Comparison of ENCODE assay signal across 21 cellular contexts in genomic region chr2:112684415-112684775, GRCh38. TPM values are rescaled to one million over a fixed set of nuclear protein-coding genes. Genes with fewer than 3 reads are reported as not detected.
"Had no signal": no experiment of that assay in that cellular context is flagged by ENCODE, and none has a peak within 500 bp of the region (broad histone marks: within the 10 kb centered on the region; RNA-seq: fewer than 3 reads in every experiment).

No MANE protein-coding gene starts in this region.

- H3K27ac ChIP-seq: VCaP had no signal

- H3K27ac Mint-ChIP-seq: activated CD4-positive, alpha-beta T cell treated with anti-CD3 and anti-CD28 coated beads, Interleukin-2, amount 10 ng/mL, durations not matched to agents 7 days and 5 days; activated CD8-positive, alpha-beta T cell treated with anti-CD3 and anti-CD28 coated beads for 36 hours; activated T-cell treated with anti-CD3 and anti-CD28 coated beads, Interleukin-2, amount 50 U/mL, for 72 hours had no signal

- ATAC-seq: activated CD8-positive, alpha-beta T cell treated with anti-CD3 and anti-CD28 coated beads for 36 hours; activated naive CD4-positive, alpha-beta T cell treated with anti-CD3 and anti-CD28 coated beads, Interleukin-2, amount 50 U/mL, for 72 hours; activated T-cell treated with anti-CD3 and anti-CD28 coated beads, Interleukin-2, amount 50 U/mL, for 72 hours; T-cell had no signal

- H3K27me3 Mint-ChIP-seq: activated CD4-positive, alpha-beta T cell treated with anti-CD3 and anti-CD28 coated beads, Interleukin-2, amount 10 ng/mL, durations not matched to agents 7 days and 5 days; activated CD8-positive, alpha-beta T cell treated with anti-CD3 and anti-CD28 coated beads for 36 hours; T-cell had no signal

- H3K4me3 Mint-ChIP-seq: activated CD4-positive, alpha-beta T cell treated with anti-CD3 and anti-CD28 coated beads, Interleukin-2, amount 10 ng/mL, durations not matched to agents 7 days and 5 days; activated CD8-positive, alpha-beta T cell treated with anti-CD3 and anti-CD28 coated beads for 36 hours; activated T-cell treated with anti-CD3 and anti-CD28 coated beads, Interleukin-2, amount 50 U/mL, for 72 hours; brain; T-cell had no signal

- H3K9me3 Mint-ChIP-seq: activated CD4-positive, alpha-beta T cell treated with anti-CD3 and anti-CD28 coated beads, Interleukin-2, amount 10 ng/mL, durations not matched to agents 7 days and 5 days; activated CD8-positive, alpha-beta T cell treated with anti-CD3 and anti-CD28 coated beads for 36 hours; activated naive CD4-positive, alpha-beta T cell treated with anti-CD3 and anti-CD28 coated beads, Interleukin-2, amount 50 U/mL, for 72 hours; activated T-cell treated with anti-CD3 and anti-CD28 coated beads, Interleukin-2, amount 50 U/mL, for 72 hours; brain; T-cell had no signal

- H3K36me3 Mint-ChIP-seq: activated naive CD4-positive, alpha-beta T cell treated with anti-CD3 and anti-CD28 coated beads, Interleukin-2, amount 50 U/mL, for 72 hours; brain; T-cell had no signal

- FAIRE-seq: astrocyte had no signal

- DNase-seq: activated CD4-positive, alpha-beta T cell treated with anti-CD3 and anti-CD28 coated beads, Interleukin-2, amount 10 ng/mL, durations not matched to agents 7 days and 5 days; activated CD4-positive, CD25-positive, alpha-beta regulatory T cell; activated CD8-positive, alpha-beta memory T cell treated with anti-CD3 and anti-CD28 coated beads, Interleukin-2, amount 50 U/mL, for 4 hours; activated CD8-positive, alpha-beta T cell treated with anti-CD3 and anti-CD28 coated beads for 36 hours; activated T-cell treated with anti-CD3 and anti-CD28 coated beads, Interleukin-2, amount 50 U/mL, for 72 hours; amygdala; Karpas-422; MM.1S; NCI-H1105; NCI-H1436; NCI-H1694 treated with DMSO at 0.1 percent for 48 hours; NCI-H2029 treated with DMSO at 0.1 percent for 48 hours; NCI-H345; NCI-H524; SIG-M5; T-cell had no signal

- H3K4me1 Mint-ChIP-seq: brain had no signal

RNA-seq across cellular contexts. Expression of gene NT5DC4, which starts 36.4 kb away (rescaled TPM):
- total RNA-seq: activated CD4-positive, alpha-beta T cell treated with anti-CD3 and anti-CD28 coated beads, Interleukin-2, amount 10 ng/mL, durations not matched to agents 7 days and 5 days; activated CD8-positive, alpha-beta T cell treated with anti-CD3 and anti-CD28 coated beads for 36 hours; activated naive CD4-positive, alpha-beta T cell treated with anti-CD3 and anti-CD28 coated beads, Interleukin-2, amount 50 U/mL, for 72 hours; astrocyte; RPMI7951; T-cell had no signal
